Comparison of ENCODE assay signal across 12 cellular contexts in genomic region chr3:47762233-47762632, GRCh38. TPM values are rescaled to one million over a fixed set of nuclear protein-coding genes. Genes with fewer than 3 reads are reported as not detected.
DNase-seq lines count a peak whose midpoint lies in the region; ATAC-seq and TF ChIP-seq lines count a peak whose summit lies in the region.
"Had no signal": no experiment of that assay in that cellular context is flagged by ENCODE, and none has a peak within 500 bp of the region (broad histone marks: within the 10 kb centered on the region; RNA-seq: fewer than 3 reads in every experiment).

No MANE protein-coding gene starts in this region.

- H3K36me3 Mint-ChIP-seq in T-helper 2 cell treated with Interferon-gamma antibody and Interleukin-4, amounts not matched to agents 5 μg/mL and 100 μg/mL, for 36 hours (ENCODE audit: low read depth) = peaks cover 23% of the 10 kb centered on the region
- no peaks in the 10 kb centered on the region for H3K36me3 Mint-ChIP-seq in natural killer cell

- in situ Hi-C loops in gastrocnemius medialis (cut with MboI; ENCODE audit: low sequenced_read_pairs in 4 of 4) = no loop called here

- no peak overlapping the region for H3K4me3 ChIP-seq in fibroblast of pulmonary artery (replicated peaks; ENCODE audit: low read depth, low read length)
- no peak overlapping the region for H3K4me3 ChIP-seq in gastrocnemius medialis
- H3K4me3 ChIP-seq: thoracic aorta had no signal

- H3K27ac ChIP-seq in RWPE1 (peak overlapping the region; percentile 39; the same call in 1 of the 2 replicates), gastrocnemius medialis (peak overlapping the region; percentile 75 to 84 (median 79))
- H3K27ac ChIP-seq: VCaP had no signal

- peak overlapping the region; percentile 71 for H3K27ac Mint-ChIP-seq in T-helper 2 cell treated with Interferon-gamma antibody and Interleukin-4, amounts not matched to agents 5 μg/mL and 100 μg/mL, for 36 hours
- peak overlapping the region in 1 of 2 donors; percentile 51 for H3K27ac Mint-ChIP-seq in natural killer cell

- POLR2A ChIA-PET in RWPE1 (lab: Yijun Ruan, JAX; ENCODE audit: low non-redundant PET) = no interaction called here

- peaks cover 9 to 16% of the 10 kb centered on the region in 2 donors for H3K4me1 ChIP-seq in gastrocnemius medialis

- DNase-seq in T-helper 2 cell treated with Interferon-gamma antibody and Interleukin-4, amounts not matched to agents 5 μg/mL and 100 μg/mL, for 36 hours (ENCODE audit: low spot score) = no peak
- DNase-seq in T-helper 2 cell = no peak
- no peak for DNase-seq in RWPE1 (ENCODE audit: low spot score)
- DNase-seq in fibroblast of pulmonary artery (ENCODE audit: low read depth) = peak; percentile 18
- DNase-seq in gastrocnemius medialis = no peak
- DNase-seq in NCI-H446 (lab: John Stamatoyannopoulos, UW) = no peak
- DNase-seq in natural killer cell = no peak
- no peak for DNase-seq in NCI-H146 treated with DMSO at 0.1 percent for 48 hours (lab: John Stamatoyannopoulos, UW; ENCODE audit: unreplicated experiment)
- DNase-seq: 8988T; central memory CD4-positive, alpha-beta T cell had no signal

- H3K9me3 Mint-ChIP-seq in T-helper 2 cell treated with Interferon-gamma antibody and Interleukin-4, amounts not matched to agents 5 μg/mL and 100 μg/mL, for 36 hours = no peaks in the 10 kb centered on the region
- no peaks in the 10 kb centered on the region for H3K9me3 Mint-ChIP-seq in natural killer cell

- TF ChIP-seq CTCF in RWPE1 (conservative IDR thresholded peaks at IDR 0.05; ENCODE audit: low read depth) (no peak), fibroblast of pulmonary artery (IDR thresholded peaks at IDR 0.05; ENCODE audit: low read length, missing control alignments) (no peak), gastrocnemius medialis (IDR thresholded peaks at IDR 0.05 in 4 of 5, conservative IDR thresholded peaks at IDR 0.05 in 1 of 5) (no peak), natural killer cell (IDR thresholded peaks at IDR 0.05) (no peak)

- TF ChIP-seq POLR2A in gastrocnemius medialis (IDR thresholded peaks at IDR 0.05) = no peak

- peak; percentile 97 for ATAC-seq in gastrocnemius medialis
- no peak for ATAC-seq in natural killer cell

- H3K36me3 ChIP-seq in gastrocnemius medialis = no peaks in the 10 kb centered on the region
- H3K36me3 ChIP-seq: thoracic aorta had no signal

- no peaks in the 10 kb centered on the region for H3K27me3 Mint-ChIP-seq in T-helper 2 cell treated with Interferon-gamma antibody and Interleukin-4, amounts not matched to agents 5 μg/mL and 100 μg/mL, for 36 hours (ENCODE audit: low read depth)
- H3K27me3 Mint-ChIP-seq in natural killer cell (ENCODE audit: low read depth in 2 of 2) = no peaks in the 10 kb centered on the region

- CTCF ChIA-PET in RWPE1 (lab: Yijun Ruan, JAX) = interaction anchor here (0.6 kb wide), 1 partner anchor 137 kb away, joined by 3 read pairs; no protein-coding TSS in a partner anchor

- H3K27me3 ChIP-seq in gastrocnemius medialis = no peaks in the 10 kb centered on the region

- no peaks in the 10 kb centered on the region for H3K9me3 ChIP-seq in gastrocnemius medialis
- H3K9me3 ChIP-seq: thoracic aorta had no signal

- H3K4me3 Mint-ChIP-seq in T-helper 2 cell treated with Interferon-gamma antibody and Interleukin-4, amounts not matched to agents 5 μg/mL and 100 μg/mL, for 36 hours = no peak overlapping the region
- H3K4me3 Mint-ChIP-seq in natural killer cell = no peak overlapping the region

- H3K4me1 Mint-ChIP-seq in T-helper 2 cell treated with Interferon-gamma antibody and Interleukin-4, amounts not matched to agents 5 μg/mL and 100 μg/mL, for 36 hours (ENCODE audit: low read depth) = peaks cover 8% of the 10 kb centered on the region
- H3K4me1 Mint-ChIP-seq in natural killer cell = peaks cover 0 to 14% of the 10 kb centered on the region in 2 donors

- intact Hi-C loops in gastrocnemius medialis (cut with DNase I; ENCODE audit: low total_unique reads) = no loop called here
- intact Hi-C loops in natural killer cell (cut with micrococcal nuclease) = no loop called here

RNA-seq across cellular contexts. Expression of gene SMARCC1, which starts 19.5 kb away (rescaled TPM):
- total RNA-seq in gastrocnemius medialis = 10 to 100 TPM; 24.5 to 32.1 (median 28.1) TPM
- total RNA-seq in natural killer cell = 100 to 1,000 TPM in 2 of 3 donors, 10 to 100 TPM in 1; 96.1 to 108 (median 102) TPM

RNA-seq across cellular contexts. Expression of gene DHX30, which starts 40.7 kb away (rescaled TPM):
- total RNA-seq in gastrocnemius medialis (10 to 100 TPM; 45.7 to 91.1 (median 67.9) TPM), natural killer cell (10 to 100 TPM; 72.0 to 83.4 (median 82.1) TPM)

Comparison
In these comparisons a context has a peak if more than half of its experiments do, and no peak if none do; other contexts are left out.
1. ATAC-seq: peak in gastrocnemius medialis (2 of 2); none in natural killer cell (0 of 3).